Comparison of ENCODE assay signal across 8 cellular contexts in genomic region chr4:144645621-144646522, GRCh38. TPM values are rescaled to one million over a fixed set of nuclear protein-coding genes. Genes with fewer than 3 reads are reported as not detected.
DNase-seq lines count a peak whose midpoint lies in the region; ATAC-seq and TF ChIP-seq lines count a peak whose summit lies in the region.

A gene with protein sequence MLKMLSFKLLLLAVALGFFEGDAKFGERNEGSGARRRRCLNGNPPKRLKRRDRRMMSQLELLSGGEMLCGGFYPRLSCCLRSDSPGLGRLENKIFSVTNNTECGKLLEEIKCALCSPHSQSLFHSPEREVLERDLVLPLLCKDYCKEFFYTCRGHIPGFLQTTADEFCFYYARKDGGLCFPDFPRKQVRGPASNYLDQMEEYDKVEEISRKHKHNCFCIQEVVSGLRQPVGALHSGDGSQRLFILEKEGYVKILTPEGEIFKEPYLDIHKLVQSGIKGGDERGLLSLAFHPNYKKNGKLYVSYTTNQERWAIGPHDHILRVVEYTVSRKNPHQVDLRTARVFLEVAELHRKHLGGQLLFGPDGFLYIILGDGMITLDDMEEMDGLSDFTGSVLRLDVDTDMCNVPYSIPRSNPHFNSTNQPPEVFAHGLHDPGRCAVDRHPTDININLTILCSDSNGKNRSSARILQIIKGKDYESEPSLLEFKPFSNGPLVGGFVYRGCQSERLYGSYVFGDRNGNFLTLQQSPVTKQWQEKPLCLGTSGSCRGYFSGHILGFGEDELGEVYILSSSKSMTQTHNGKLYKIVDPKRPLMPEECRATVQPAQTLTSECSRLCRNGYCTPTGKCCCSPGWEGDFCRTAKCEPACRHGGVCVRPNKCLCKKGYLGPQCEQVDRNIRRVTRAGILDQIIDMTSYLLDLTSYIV (plus strand): TSS chr4:144646156. CDS start chr4:144646676, 520 bp downstream.

- H3K36me3 ChIP-seq in BJ (ENCODE audit: control insufficient read depth, insufficient read depth, low read length), result no peaks in the 10 kb centered on the region

- H3K27ac Mint-ChIP-seq in activated naive CD4-positive, alpha-beta T cell treated with anti-CD3 and anti-CD28 coated beads, Interleukin-2, amount 50 U/mL, for 24 hours, result no peak within 1 kb of the TSS
- H3K27ac Mint-ChIP-seq in neural crest cell (ENCODE audit: unreplicated experiment), result peak within 1 kb of the TSS; percentile 68

- peaks cover 41% of the 10 kb centered on the region for H3K27me3 Mint-ChIP-seq in activated naive CD4-positive, alpha-beta T cell treated with anti-CD3 and anti-CD28 coated beads, Interleukin-2, amount 50 U/mL, for 24 hours
- H3K27me3 Mint-ChIP-seq in neural crest cell (ENCODE audit: low read depth), result peaks cover 55% of the 10 kb centered on the region

- H3K4me3 ChIP-seq in BJ (ENCODE audit: low read depth, low read length), result peak within 1 kb of the TSS; percentile 42

- TF ChIP-seq CTCF in BJ (IDR thresholded peaks at IDR 0.05; ENCODE audit: insufficient read depth, low read depth, low read length), result no peak
- no peak for TF ChIP-seq CTCF in neural crest cell (conservative IDR thresholded peaks at IDR 0.05)

- POLR2A ChIA-PET in BJ (lab: Charles Lee), result no interaction called here

- H3K9me3 Mint-ChIP-seq in activated naive CD4-positive, alpha-beta T cell treated with anti-CD3 and anti-CD28 coated beads, Interleukin-2, amount 50 U/mL, for 24 hours, result peaks cover 4% of the 10 kb centered on the region
- no peaks in the 10 kb centered on the region for H3K9me3 Mint-ChIP-seq in neural crest cell

- CTCF ChIA-PET in BJ (lab: Yijun Ruan, JAX), result no interaction called here

- peaks cover 9% of the 10 kb centered on the region for H3K27me3 ChIP-seq in BJ (ENCODE audit: control insufficient read depth, insufficient read depth, low read length)

- H3K36me3 Mint-ChIP-seq in activated naive CD4-positive, alpha-beta T cell treated with anti-CD3 and anti-CD28 coated beads, Interleukin-2, amount 50 U/mL, for 24 hours, result no peaks in the 10 kb centered on the region
- no peaks in the 10 kb centered on the region for H3K36me3 Mint-ChIP-seq in neural crest cell (ENCODE audit: low read depth)

- H3K4me3 Mint-ChIP-seq in activated naive CD4-positive, alpha-beta T cell treated with anti-CD3 and anti-CD28 coated beads, Interleukin-2, amount 50 U/mL, for 24 hours, result peak within 1 kb of the TSS; percentile 84
- H3K4me3 Mint-ChIP-seq in neural crest cell, result peak within 1 kb of the TSS; percentile 92

- DNase-seq in BJ (ENCODE audit: low read depth) (no peak), NCI-H128 (lab: John Stamatoyannopoulos, UW; ENCODE audit: unreplicated experiment) (peak; percentile 21), glomerular endothelial cell (ENCODE audit: extremely low read depth, low read depth, low spot score) (no peak), neural crest cell (ENCODE audit: low read depth, low spot score) (peak; percentile 48), mesenteric fat pad (ENCODE audit: low spot score) (no peak)

- peaks cover 20% of the 10 kb centered on the region for H3K4me1 Mint-ChIP-seq in activated naive CD4-positive, alpha-beta T cell treated with anti-CD3 and anti-CD28 coated beads, Interleukin-2, amount 50 U/mL, for 24 hours
- H3K4me1 Mint-ChIP-seq in neural crest cell, result peaks cover 41% of the 10 kb centered on the region

- peak; percentile 41 for ATAC-seq in GM18873 (IDR thresholded peaks at IDR 0.05; ENCODE audit: low FRiP score, unreplicated experiment)
- ATAC-seq in HG02623 (IDR thresholded peaks at IDR 0.05; ENCODE audit: unreplicated experiment), result no peak

RNA-seq across cellular contexts. Expression of the gene that starts here (rescaled TPM):
- 0.87 and 0.88 TPM in 2 replicates for polyA plus RNA-seq in BJ (2011; rRNA removed)
- 0.36 and 0.85 TPM in 2 replicates for polyA minus RNA-seq in BJ (2011; rRNA and poly(A)+ RNA removed)
- total RNA-seq in glomerular endothelial cell, result 21.0 and 143 TPM in 2 replicates
- 1.3 and 1.8 TPM in 2 replicates for total RNA-seq in neural crest cell
- 0.06 TPM for total RNA-seq in mesenteric fat pad

Comparison
In these comparisons a context has a peak if more than half of its experiments do, and no peak if none do; other contexts are left out.
1. DNase-seq: peak in NCI-H128 (single experiment) and neural crest cell (single experiment); none in BJ (single experiment), glomerular endothelial cell (single experiment) and mesenteric fat pad (single experiment).